In genomic region chr19:4584670-4585460, GRCh38 we compare ENCODE assay signal across 1 cellular context.
TF ChIP-seq lines count a peak whose summit lies in the region.

No MANE protein-coding gene starts in this region.

TF ChIP-seq in HepG2, 621 proteins besides CTCF, POLR2A, EP300 and RAD21 (continues in another document):
- TF ChIP-seq NRL (CRISPR knock-in tag; IDR thresholded peaks at IDR 0.05; ENCODE audit: borderline replicate concordance), result no peak
- TF ChIP-seq CREB1 (IDR thresholded peaks at IDR 0.05), result peak; percentile 94
- no peak; the same call in 1 of the 2 replicates for TF ChIP-seq CREB1 (CRISPR knock-in tag; IDR thresholded peaks at IDR 0.05)
- TF ChIP-seq SIN3A (IDR thresholded peaks at IDR 0.05; ENCODE audit: borderline replicate concordance, low read depth, low read length), result 0 out of 2 replicates have a peak, but pooled peaks have one; percentile 38
- peak; percentile 30 for TF ChIP-seq HOXA3 (CRISPR knock-in tag; IDR thresholded peaks at IDR 0.05)
- TF ChIP-seq ZBTB42 (CRISPR knock-in tag; IDR thresholded peaks at IDR 0.05), result peak; percentile 63; the same call in 1 of the 2 replicates
- 0 out of 2 replicates have a peak, but pooled peaks have one; percentile 6 for TF ChIP-seq ZNF574 (CRISPR knock-in tag; IDR thresholded peaks at IDR 0.05)
- TF ChIP-seq ZNF468 (CRISPR knock-in tag; IDR thresholded peaks at IDR 0.05), result no peak
- no peak for TF ChIP-seq RELA (CRISPR knock-in tag; IDR thresholded peaks at IDR 0.05)
- TF ChIP-seq, protein P1, sequence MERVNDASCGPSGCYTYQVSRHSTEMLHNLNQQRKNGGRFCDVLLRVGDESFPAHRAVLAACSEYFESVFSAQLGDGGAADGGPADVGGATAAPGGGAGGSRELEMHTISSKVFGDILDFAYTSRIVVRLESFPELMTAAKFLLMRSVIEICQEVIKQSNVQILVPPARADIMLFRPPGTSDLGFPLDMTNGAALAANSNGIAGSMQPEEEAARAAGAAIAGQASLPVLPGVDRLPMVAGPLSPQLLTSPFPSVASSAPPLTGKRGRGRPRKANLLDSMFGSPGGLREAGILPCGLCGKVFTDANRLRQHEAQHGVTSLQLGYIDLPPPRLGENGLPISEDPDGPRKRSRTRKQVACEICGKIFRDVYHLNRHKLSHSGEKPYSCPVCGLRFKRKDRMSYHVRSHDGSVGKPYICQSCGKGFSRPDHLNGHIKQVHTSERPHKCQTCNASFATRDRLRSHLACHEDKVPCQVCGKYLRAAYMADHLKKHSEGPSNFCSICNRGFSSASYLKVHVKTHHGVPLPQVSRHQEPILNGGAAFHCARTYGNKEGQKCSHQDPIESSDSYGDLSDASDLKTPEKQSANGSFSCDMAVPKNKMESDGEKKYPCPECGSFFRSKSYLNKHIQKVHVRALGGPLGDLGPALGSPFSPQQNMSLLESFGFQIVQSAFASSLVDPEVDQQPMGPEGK (CRISPR knock-in tag; IDR thresholded peaks at IDR 0.05), result peak; percentile 94
- TF ChIP-seq GFI1 (CRISPR knock-in tag; IDR thresholded peaks at IDR 0.05; ENCODE audit: borderline replicate concordance), result peak; percentile 32; the same call in 1 of the 2 replicates
- no peak for TF ChIP-seq SIX1 (CRISPR knock-in tag; IDR thresholded peaks at IDR 0.05; ENCODE audit: borderline replicate concordance)
- no peak for TF ChIP-seq ZNF24 (IDR thresholded peaks at IDR 0.05)
- no peak for TF ChIP-seq SAP130 (CRISPR knock-in tag; IDR thresholded peaks at IDR 0.05; ENCODE audit: low read depth)
- peak; percentile 7; the same call in 1 of the 2 replicates for TF ChIP-seq SNAI1 (CRISPR knock-in tag; IDR thresholded peaks at IDR 0.05; ENCODE audit: borderline replicate concordance)
- no peak for TF ChIP-seq RCOR2 (CRISPR knock-in tag; IDR thresholded peaks at IDR 0.05)
- TF ChIP-seq ZNF331 (CRISPR knock-in tag; IDR thresholded peaks at IDR 0.05), result no peak
- no peak for TF ChIP-seq KLF12 (CRISPR knock-in tag; IDR thresholded peaks at IDR 0.05; ENCODE audit: borderline replicate concordance)
- TF ChIP-seq ZNF354B (CRISPR knock-in tag; IDR thresholded peaks at IDR 0.05), result no peak
- TF ChIP-seq NCOA2 (CRISPR knock-in tag; IDR thresholded peaks at IDR 0.05), result no peak
- TF ChIP-seq ZBTB26 (CRISPR knock-in tag; IDR thresholded peaks at IDR 0.05; ENCODE audit: borderline replicate concordance), result no peak
- no peak for TF ChIP-seq KLF9 (CRISPR knock-in tag; IDR thresholded peaks at IDR 0.05; ENCODE audit: low read depth)
- TF ChIP-seq ADNP (CRISPR knock-in tag; IDR thresholded peaks at IDR 0.05), result peak; percentile 45; the same call in 1 of the 2 replicates
- peak; percentile 27 for TF ChIP-seq YY1 (IDR thresholded peaks at IDR 0.05; ENCODE audit: insufficient read depth, insufficient replicate concordance, low read depth, low read length)
- no peak for TF ChIP-seq ZNF510 (CRISPR knock-in tag; IDR thresholded peaks at IDR 0.05; ENCODE audit: low read depth)
- no peak for TF ChIP-seq BORCS8-MEF2B (CRISPR knock-in tag; IDR thresholded peaks at IDR 0.05)
- no peak for TF ChIP-seq ZC3H13 (CRISPR knock-in tag; IDR thresholded peaks at IDR 0.05)
- TF ChIP-seq PTBP1 (IDR thresholded peaks at IDR 0.05; ENCODE audit: low read depth, low read length, poor library complexity, severe bottlenecking), result peak; percentile 6
- TF ChIP-seq SRSF1 (optimal IDR thresholded peaks at IDR 0.05; ENCODE audit: low read depth, low read length), result peak; percentile 89
- TF ChIP-seq, protein P2, sequence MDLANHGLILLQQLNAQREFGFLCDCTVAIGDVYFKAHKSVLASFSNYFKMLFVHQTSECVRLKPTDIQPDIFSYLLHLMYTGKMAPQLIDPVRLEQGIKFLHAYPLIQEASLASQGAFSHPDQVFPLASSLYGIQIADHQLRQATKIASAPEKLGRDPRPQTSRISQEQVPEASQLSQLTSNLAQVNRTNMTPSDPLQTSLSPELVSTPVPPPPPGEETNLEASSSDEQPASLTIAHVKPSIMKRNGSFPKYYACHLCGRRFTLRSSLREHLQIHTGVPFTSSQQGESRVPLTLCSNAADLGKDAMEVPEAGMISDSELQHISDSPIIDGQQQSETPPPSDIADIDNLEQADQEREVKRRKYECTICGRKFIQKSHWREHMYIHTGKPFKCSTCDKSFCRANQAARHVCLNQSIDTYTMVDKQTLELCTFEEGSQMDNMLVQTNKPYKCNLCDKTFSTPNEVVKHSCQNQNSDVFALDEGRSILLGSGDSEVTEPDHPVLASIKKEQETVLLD (CRISPR knock-in tag; IDR thresholded peaks at IDR 0.05; ENCODE audit: low read depth), result no peak
- no peak for TF ChIP-seq MAX (IDR thresholded peaks at IDR 0.05)
- TF ChIP-seq ISX (CRISPR knock-in tag; conservative IDR thresholded peaks at IDR 0.05), result no peak
- no peak for TF ChIP-seq KDM4B (CRISPR knock-in tag; IDR thresholded peaks at IDR 0.05)
- TF ChIP-seq NFYB (CRISPR knock-in tag; IDR thresholded peaks at IDR 0.05), result peak; percentile 52; the same call in 1 of the 2 replicates
- TF ChIP-seq ZNF704 (CRISPR knock-in tag; IDR thresholded peaks at IDR 0.05; ENCODE audit: borderline replicate concordance), result 0 out of 2 replicates have a peak, but pooled peaks have one; percentile 58
- no peak for TF ChIP-seq TBX3 (IDR thresholded peaks at IDR 0.05; ENCODE audit: borderline replicate concordance)
- TF ChIP-seq ZNF546 (CRISPR knock-in tag; conservative IDR thresholded peaks at IDR 0.05), result peak; percentile 56; the same call in 1 of the 2 replicates
- no peak for TF ChIP-seq ZNF674 (CRISPR knock-in tag; IDR thresholded peaks at IDR 0.05; ENCODE audit: low read depth)
- TF ChIP-seq CC2D1A (CRISPR knock-in tag; IDR thresholded peaks at IDR 0.05), result no peak
- 0 out of 2 replicates have a peak, but pooled peaks have one; percentile 29 for TF ChIP-seq ZBTB7A (CRISPR knock-in tag; IDR thresholded peaks at IDR 0.05)
- peak; percentile 97 for TF ChIP-seq ZNF768 (CRISPR knock-in tag; IDR thresholded peaks at IDR 0.05)
- TF ChIP-seq ZNF441 (CRISPR knock-in tag; IDR thresholded peaks at IDR 0.05; ENCODE audit: borderline replicate concordance), result peak; percentile 74; the same call in 1 of the 2 replicates
- TF ChIP-seq ZFP36 (IDR thresholded peaks at IDR 0.05; ENCODE audit: borderline replicate concordance, low read depth, low read length, partially characterized antibody), result peak; percentile 78
- peak; percentile 24; the same call in 1 of the 2 replicates for TF ChIP-seq ZNF709 (CRISPR knock-in tag; IDR thresholded peaks at IDR 0.05)
- no peak for TF ChIP-seq ZNF431 (CRISPR knock-in tag; IDR thresholded peaks at IDR 0.05; ENCODE audit: borderline replicate concordance, low read depth)
- TF ChIP-seq ZNF605 (CRISPR knock-in tag; IDR thresholded peaks at IDR 0.05), result peak; percentile 6; the same call in 1 of the 2 replicates
- TF ChIP-seq HNRNPUL1 (IDR thresholded peaks at IDR 0.05; ENCODE audit: low read depth, low read length), result no peak
- no peak for TF ChIP-seq GABPB1 (CRISPR knock-in tag; IDR thresholded peaks at IDR 0.05)
- TF ChIP-seq ZNF563 (CRISPR knock-in tag; IDR thresholded peaks at IDR 0.05), result 0 out of 2 replicates have a peak, but pooled peaks have one; percentile 34
- TF ChIP-seq HNF4G (IDR thresholded peaks at IDR 0.05; ENCODE audit: borderline replicate concordance, low read depth, low read length), result peak; percentile 14; the same call in 1 of the 2 replicates
- TF ChIP-seq HNF4G (CRISPR knock-in tag; IDR thresholded peaks at IDR 0.05; ENCODE audit: borderline replicate concordance, low read depth), result no peak
- TF ChIP-seq, protein P3, sequence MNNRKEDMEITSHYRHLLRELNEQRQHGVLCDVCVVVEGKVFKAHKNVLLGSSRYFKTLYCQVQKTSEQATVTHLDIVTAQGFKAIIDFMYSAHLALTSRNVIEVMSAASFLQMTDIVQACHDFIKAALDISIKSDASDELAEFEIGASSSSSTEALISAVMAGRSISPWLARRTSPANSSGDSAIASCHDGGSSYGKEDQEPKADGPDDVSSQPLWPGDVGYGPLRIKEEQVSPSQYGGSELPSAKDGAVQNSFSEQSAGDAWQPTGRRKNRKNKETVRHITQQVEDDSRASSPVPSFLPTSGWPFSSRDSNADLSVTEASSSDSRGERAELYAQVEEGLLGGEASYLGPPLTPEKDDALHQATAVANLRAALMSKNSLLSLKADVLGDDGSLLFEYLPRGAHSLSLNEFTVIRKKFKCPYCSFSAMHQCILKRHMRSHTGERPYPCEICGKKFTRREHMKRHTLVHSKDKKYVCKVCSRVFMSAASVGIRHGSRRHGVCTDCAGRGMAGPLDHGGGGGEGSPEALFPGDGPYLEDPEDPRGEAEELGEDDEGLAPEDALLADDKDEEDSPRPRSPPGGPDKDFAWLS (CRISPR knock-in tag; IDR thresholded peaks at IDR 0.05; ENCODE audit: borderline replicate concordance), result no peak
- no peak for TF ChIP-seq PCBP1 (IDR thresholded peaks at IDR 0.05; ENCODE audit: borderline replicate concordance, low read depth, low read length)
- TF ChIP-seq ZNF263 (CRISPR knock-in tag; IDR thresholded peaks at IDR 0.05), result peak; percentile 58; the same call in 1 of the 2 replicates
- peak; percentile 10; the same call in 1 of the 2 replicates for TF ChIP-seq ZBTB10 (CRISPR knock-in tag; IDR thresholded peaks at IDR 0.05; ENCODE audit: borderline replicate concordance)
- TF ChIP-seq CREM (IDR thresholded peaks at IDR 0.05), result peak; percentile 56
- no peak for TF ChIP-seq CREM (CRISPR knock-in tag; IDR thresholded peaks at IDR 0.05)
- TF ChIP-seq NFYC (CRISPR knock-in tag; IDR thresholded peaks at IDR 0.05), result peak; percentile 55; the same call in 1 of the 2 replicates
- peak; percentile 24; the same call in 1 of the 2 replicates for TF ChIP-seq KDM1A (CRISPR knock-in tag; IDR thresholded peaks at IDR 0.05)
- no peak for TF ChIP-seq PLSCR1 (CRISPR knock-in tag; IDR thresholded peaks at IDR 0.05; ENCODE audit: borderline replicate concordance)
- peak; percentile 11 for TF ChIP-seq HNRNPK (IDR thresholded peaks at IDR 0.05; ENCODE audit: low read depth, low read length, poor library complexity, severe bottlenecking)
- no peak for TF ChIP-seq ELF1 (CRISPR knock-in tag; IDR thresholded peaks at IDR 0.05)
